ENCODE assay signal across 12 cellular contexts in genomic region chr16:25691519-25692091, GRCh38. TPM values are rescaled to one million over a fixed set of nuclear protein-coding genes. Genes with fewer than 3 reads are reported as not detected.
A peak's percentile ranks its signal among the peaks of the same experiment; 100 is the strongest.
DNase-seq lines count a peak whose midpoint lies in the region; ATAC-seq and TF ChIP-seq lines count a peak whose summit lies in the region.
"Had no signal": no experiment of that assay in that cellular context is flagged by ENCODE, and none has a peak within 500 bp of the region (broad histone marks: within the 10 kb centered on the region; RNA-seq: fewer than 3 reads in every experiment).

Gene HS3ST4 (plus strand): TSS chr16:25691959.

- no peaks in the 10 kb centered on the region for H3K79me1 ChIP-seq in H9 (ENCODE audit: insufficient read depth, low read depth, low read length, poor library complexity, severe bottlenecking)

- no peak within 1 kb of the TSS for H3K23ac ChIP-seq in H9 (ENCODE audit: insufficient read length, low read depth, low read length)

- no peak within 1 kb of the TSS for H3K18ac ChIP-seq in H9 (ENCODE audit: insufficient read length, low read depth, low read length)

- no peak within 1 kb of the TSS for H3K56ac ChIP-seq in H9 (ENCODE audit: insufficient read length, low read depth, low read length)

- no CpG with 5 or more reads among the region's 58 CpGs for WGBS in H9 (ENCODE audit: extremely low coverage, insufficient read length, low lambda C conversion rate)
- 0% methylated on average over 58 of the region's 58 CpGs for WGBS in ectodermal cell, 2 experiments

- H3K9ac ChIP-seq in H9 (ENCODE audit: extremely low read depth, insufficient read length, low read length): no peak within 1 kb of the TSS
- H3K9ac ChIP-seq in neural progenitor cell: no peak within 1 kb of the TSS

- no peak within 1 kb of the TSS for H3K4me3 ChIP-seq in CD8-positive, alpha-beta memory T cell (ENCODE audit: low read length)
- H3K4me3 ChIP-seq in ectodermal cell (ENCODE audit: insufficient read depth, low read depth, low read length) (peak within 1 kb of the TSS; percentile 63), neural progenitor cell (peak within 1 kb of the TSS; percentile 96)
- H3K4me3 ChIP-seq: HAP-1 had no signal

- peaks cover 3 to 16% (median 9%) of the 10 kb centered on the region in 3 donors for H3K4me1 Mint-ChIP-seq in CD8-positive, alpha-beta memory T cell
- H3K4me1 Mint-ChIP-seq in H9 (peaks cover 18 to 20% of the 10 kb centered on the region in 2 experiments), neural progenitor cell (peaks cover 16% of the 10 kb centered on the region)

- H3K14ac ChIP-seq in H9 (ENCODE audit: insufficient read depth, low read length): peak within 1 kb of the TSS; percentile 27; the same call in 1 of the 2 replicates

- no peaks in the 10 kb centered on the region for H3K9me3 Mint-ChIP-seq in CD8-positive, alpha-beta memory T cell
- H3K9me3 Mint-ChIP-seq in H9 (no peaks in the 10 kb centered on the region; a peak in 1 of 5 replicates), neural progenitor cell (no peaks in the 10 kb centered on the region)

- H3K79me2 ChIP-seq in H9 (ENCODE audit: insufficient read depth, low read length) (no peaks in the 10 kb centered on the region), neural progenitor cell (ENCODE audit: low read depth) (no peaks in the 10 kb centered on the region)

- H3K27ac ChIP-seq in CD8-positive, alpha-beta memory T cell (ENCODE audit: low read depth, low read length): no peak within 1 kb of the TSS
- no peak within 1 kb of the TSS for H3K27ac ChIP-seq in H9 (ENCODE audit: insufficient read length, low read depth, low read length)
- H3K27ac ChIP-seq in ectodermal cell (ENCODE audit: insufficient read depth, low read depth, low read length, poor library complexity, severe bottlenecking): no peak within 1 kb of the TSS
- no peak within 1 kb of the TSS for H3K27ac ChIP-seq in neural progenitor cell
- H3K27ac ChIP-seq: neutrophil had no signal

- H3K4me2 ChIP-seq in H9 (ENCODE audit: insufficient read depth, insufficient read length, low read length): peak within 1 kb of the TSS; percentile 90
- H3K4me2 ChIP-seq in neural progenitor cell: peak within 1 kb of the TSS; percentile 88

- no peaks in the 10 kb centered on the region for H4K20me1 ChIP-seq in H9 (ENCODE audit: control insufficient read depth, insufficient read depth, insufficient read length)
- H4K20me1 ChIP-seq in neural progenitor cell (ENCODE audit: low read depth): no peaks in the 10 kb centered on the region

- H3K4me3 Mint-ChIP-seq in CD8-positive, alpha-beta memory T cell: peak within 1 kb of the TSS in 5 of 7 donors; percentile 33 to 49 (median 36)
- H3K4me3 Mint-ChIP-seq in H9 (peak within 1 kb of the TSS; percentile 83 to 96), neural progenitor cell (peak within 1 kb of the TSS; percentile 90)

- H2BK5ac ChIP-seq in H9 (ENCODE audit: insufficient read length, low read length): no peak within 1 kb of the TSS

- H4K91ac ChIP-seq in H9 (ENCODE audit: insufficient read length, low read depth, low read length): no peak within 1 kb of the TSS

- no peak for DNase-seq in CD8-positive, alpha-beta memory T cell
- DNase-seq in H9 (peak; percentile 69), neural progenitor cell (ENCODE audit: low spot score) (peak; percentile 88), NCI-H226 (no peak), HK-2 (ENCODE audit: unreplicated experiment) (no peak), midbrain (lab: John Stamatoyannopoulos, UW) (no peak)
- DNase-seq: stimulated activated naive CD4-positive, alpha-beta T cell treated with Interleukin-2 at 50 U/mL for 16 hours had no signal

- no peak within 1 kb of the TSS for H2AK5ac ChIP-seq in H9 (ENCODE audit: insufficient read length, low read length)

- no peak within 1 kb of the TSS for H2AFZ ChIP-seq in H9 (ENCODE audit: low read length)
- H2AFZ ChIP-seq in neural progenitor cell (replicated peaks): peak within 1 kb of the TSS; percentile 99

- no peak within 1 kb of the TSS for H3K4ac ChIP-seq in H9 (ENCODE audit: low read depth, low read length)

- H2BK120ac ChIP-seq in H9 (ENCODE audit: low read depth, low read length, poor library complexity, severe bottlenecking): no peak within 1 kb of the TSS

- H2BK12ac ChIP-seq in H9 (ENCODE audit: insufficient read length, low read depth, low read length): no peak within 1 kb of the TSS

- peaks cover 15% of the 10 kb centered on the region for H3K23me2 ChIP-seq in H9 (ENCODE audit: insufficient read length, low read depth, low read length, poor library complexity, severe bottlenecking)

- no peak within 1 kb of the TSS for H2BK20ac ChIP-seq in H9 (ENCODE audit: low read depth, low read length, poor library complexity, severe bottlenecking)

- H3F3A ChIP-seq in neural progenitor cell (ENCODE audit: low read depth): peaks cover 26% of the 10 kb centered on the region

- H4K5ac ChIP-seq in H9 (ENCODE audit: insufficient read length, low read depth, low read length): no peak within 1 kb of the TSS

- POLR2A ChIA-PET in CD8-positive, alpha-beta memory T cell (lab: Charles Lee): no interaction called here

- no peak within 1 kb of the TSS for H3T11ph ChIP-seq in H9 (ENCODE audit: low read length)

- TF ChIP-seq CTCF in H9 (conservative IDR thresholded peaks at IDR 0.05) (no peak), neural progenitor cell (IDR thresholded peaks at IDR 0.05) (no peak)

- H2BK15ac ChIP-seq in H9 (ENCODE audit: low read depth, low read length): no peak within 1 kb of the TSS

- no peaks in the 10 kb centered on the region for H3K27me3 ChIP-seq in CD8-positive, alpha-beta memory T cell (ENCODE audit: insufficient read depth, low read length, poor library complexity, severe bottlenecking)
- H3K27me3 ChIP-seq in H9 (ENCODE audit: insufficient read depth, low read length) (peaks cover 13% of the 10 kb centered on the region; the same call in 1 of the 2 replicates), ectodermal cell (ENCODE audit: control insufficient read depth, insufficient read depth, low read length, poor library complexity, severe bottlenecking) (peaks cover 47% of the 10 kb centered on the region), neural progenitor cell (peaks cover 67% of the 10 kb centered on the region)

- H3K27ac Mint-ChIP-seq in CD8-positive, alpha-beta memory T cell: peak within 1 kb of the TSS in 1 of 8 donors; percentile 23
- no peak within 1 kb of the TSS; a peak in 1 of 7 replicates for H3K27ac Mint-ChIP-seq in H9
- peak within 1 kb of the TSS; percentile 7 for H3K27ac Mint-ChIP-seq in neural progenitor cell

- no peaks in the 10 kb centered on the region for H3K36me3 ChIP-seq in CD8-positive, alpha-beta memory T cell (ENCODE audit: insufficient read depth, low read length)
- H3K36me3 ChIP-seq in ectodermal cell (ENCODE audit: control insufficient read depth, insufficient read depth, low read length) (no peaks in the 10 kb centered on the region), neural progenitor cell (no peaks in the 10 kb centered on the region)
- H3K36me3 ChIP-seq: HAP-1, neutrophil had no signal

- no peaks in the 10 kb centered on the region for H3K4me1 ChIP-seq in CD8-positive, alpha-beta memory T cell (ENCODE audit: insufficient read depth, low read length)
- H3K4me1 ChIP-seq in H9 (ENCODE audit: insufficient read depth, low read length) (peaks cover 1% of the 10 kb centered on the region; the same call in 1 of the 2 replicates), ectodermal cell (ENCODE audit: control insufficient read depth, insufficient read depth, low read length) (peaks cover 12% of the 10 kb centered on the region), neural progenitor cell (peaks cover 8% of the 10 kb centered on the region)
- H3K4me1 ChIP-seq: HAP-1 had no signal

- no peak for ATAC-seq in HG03108 (IDR thresholded peaks at IDR 0.05; ENCODE audit: unreplicated experiment)

- CTCF ChIA-PET in CD8-positive, alpha-beta memory T cell (lab: Charles Lee): no interaction called here

- H3K27me3 Mint-ChIP-seq in CD8-positive, alpha-beta memory T cell: peaks cover 28 to 68% of the 10 kb centered on the region in 2 donors
- H3K27me3 Mint-ChIP-seq in H9 (ENCODE audit: low read depth) (peaks cover 66% of the 10 kb centered on the region), neural progenitor cell (ENCODE audit: insufficient read depth, low read depth) (peaks cover 43% of the 10 kb centered on the region)

- H3K36me3 Mint-ChIP-seq in CD8-positive, alpha-beta memory T cell: no peaks in the 10 kb centered on the region
- H3K36me3 Mint-ChIP-seq in H9 (ENCODE audit: insufficient read depth in 1 of 3, low read depth in 3 of 3): no peaks in the 10 kb centered on the region
- no peaks in the 10 kb centered on the region for H3K36me3 Mint-ChIP-seq in neural progenitor cell

- no peaks in the 10 kb centered on the region for H3K9me3 ChIP-seq in CD8-positive, alpha-beta memory T cell (ENCODE audit: low read length)
- no peaks in the 10 kb centered on the region for H3K9me3 ChIP-seq in H9 (ENCODE audit: control insufficient read depth, low read depth, low read length)
- H3K9me3 ChIP-seq in ectodermal cell (ENCODE audit: control insufficient read depth, low read length): no peaks in the 10 kb centered on the region
- no peaks in the 10 kb centered on the region for H3K9me3 ChIP-seq in neural progenitor cell (ENCODE audit: low read depth)
- H3K9me3 ChIP-seq: HAP-1, neutrophil had no signal

- H4K8ac ChIP-seq in H9 (replicated peaks; ENCODE audit: insufficient read length, low read depth, low read length): no peak within 1 kb of the TSS

RNA-seq across cellular contexts. Expression of gene HS3ST4, which starts in this region (rescaled TPM):
- total RNA-seq in CD8-positive, alpha-beta memory T cell: not detected
- polyA plus RNA-seq in CD8-positive, alpha-beta memory T cell: not detected
- total RNA-seq in H9 (2021): 1.7 and 1.8 TPM in 2 replicates
- 5.2 TPM for polyA plus RNA-seq in ectodermal cell (2013, experiment 1 of 4)
- 3.7 TPM for polyA plus RNA-seq in ectodermal cell (2013, experiment 2 of 4)
- 3.9 TPM for polyA plus RNA-seq in ectodermal cell (2013, experiment 3 of 4)
- 4.5 TPM for polyA plus RNA-seq in ectodermal cell (2013, experiment 4 of 4)
- 1.8 and 2.5 TPM in 2 replicates for total RNA-seq in neural progenitor cell (ENCODE audit: low replicate concordance)
- total RNA-seq: M059J had no signal

Comparison
In these comparisons a context has a peak if more than half of its experiments do, and no peak if none do; other contexts are left out.
1. DNase-seq: peak in H9 (single experiment) and neural progenitor cell (single experiment); none in CD8-positive, alpha-beta memory T cell (0 of 5), NCI-H226 (single experiment), HK-2 (single experiment) and midbrain (single experiment).
2. H3K4me3 Mint-ChIP-seq: peak in every context shown above with its lines; median percentile 90 in neural progenitor cell; 90 in H9; 36 in CD8-positive, alpha-beta memory T cell.